ENCODE assay signal across 8 cellular contexts in genomic region chr1:150619576-150620509, GRCh38. TPM values are rescaled to one million over a fixed set of nuclear protein-coding genes. Genes with fewer than 3 reads are reported as not detected.
DNase-seq lines count a peak whose midpoint lies in the region; TF ChIP-seq lines count a peak whose summit lies in the region.

No MANE protein-coding gene starts in this region.

- H3K9me3 ChIP-seq in A673 (ENCODE audit: low read depth, low read length, poor library complexity, severe bottlenecking) (no peaks in the 10 kb centered on the region), SU-DHL-6 (ENCODE audit: insufficient read depth, low read length) (no peaks in the 10 kb centered on the region), neutrophil (no peaks in the 10 kb centered on the region)

- no peaks in the 10 kb centered on the region for H3K27me3 ChIP-seq in A673 (replicated peaks; ENCODE audit: insufficient read depth, low read depth, low read length, poor library complexity)
- no peaks in the 10 kb centered on the region for H3K27me3 ChIP-seq in SU-DHL-6 (ENCODE audit: low read length)
- H3K27me3 ChIP-seq in neutrophil = no peaks in the 10 kb centered on the region

- POLR2A ChIA-PET in A673 (lab: Charles Lee; ENCODE audit: low non-redundant PET) = interaction anchor here (0.6 to 1.4 kb wide), 3 partner anchors 10 to 50 kb away, joined by 3 to 4 read pairs (median 4); partner anchors contain the start of genes ENSA and MCL1

- H3K9me2 ChIP-seq in SU-DHL-6 (replicated peaks; ENCODE audit: insufficient read depth, low read length) = no peaks in the 10 kb centered on the region

- TF ChIP-seq CTCF in A673 (conservative IDR thresholded peaks at IDR 0.05; ENCODE audit: low read depth, low read length) (peak; percentile 63), GM12864 (IDR thresholded peaks at IDR 0.05; ENCODE audit: low read depth, low read length, missing control alignments) (peak; percentile 6), SU-DHL-6 (IDR thresholded peaks at IDR 0.05; ENCODE audit: insufficient read depth, low read length, poor library complexity, severe bottlenecking) (no peak), neutrophil (IDR thresholded peaks at IDR 0.05) (peak; percentile 43)

- intact Hi-C loops in A673 (cut with micrococcal nuclease; ENCODE audit: unreplicated experiment) = loop anchor here (2.0 to 10.0 kb wide), 6 partner anchors 41 to 365 kb away; partner anchors contain the start of genes CA14, MCL1 and SETDB1

- CTCF ChIA-PET in A673 (lab: Charles Lee) = interaction anchor here (0.7 to 1.7 kb wide), 3 partner anchors 59 to 193 kb away, joined by 4 to 10 read pairs (median 6); no protein-coding TSS in a partner anchor

- TF ChIP-seq POLR2A in erythroblast (IDR thresholded peaks at IDR 0.05; ENCODE audit: low read length) = peak; percentile 45

- BruUV-seq in A673 (replicated peaks; lab: Mats Ljungman, UMichigan) = no TSS peak

- H4K20me1 ChIP-seq in SU-DHL-6 (ENCODE audit: low read depth, low read length) = no peaks in the 10 kb centered on the region

- H3K27ac ChIP-seq in A673 (ENCODE audit: low read depth, low read length, poor library complexity, severe bottlenecking) (peak overlapping the region; percentile 51), SU-DHL-6 (ENCODE audit: low read depth, low read length) (peak overlapping the region; percentile 38), neutrophil (peak overlapping the region; percentile 89)

- peaks cover 43% of the 10 kb centered on the region for H3F3A ChIP-seq in SU-DHL-6 (ENCODE audit: insufficient read depth)

- no peak overlapping the region for H3K4me2 ChIP-seq in SU-DHL-6 (ENCODE audit: low read depth, low read length, poor library complexity, severe bottlenecking)

- H3K79me2 ChIP-seq in SU-DHL-6 (ENCODE audit: insufficient read depth, low read length) = no peaks in the 10 kb centered on the region; the same call in 1 of the 2 replicates

- no peak overlapping the region for H2AFZ ChIP-seq in SU-DHL-6 (ENCODE audit: low read depth, low read length, severe bottlenecking)

- peak; percentile 91 for DNase-seq in A673 (ENCODE audit: low spot score)
- DNase-seq in GM12864 (ENCODE audit: low read depth) = no peak
- peak; percentile 62 to 74 for DNase-seq in erythroblast (lab: John Stamatoyannopoulos, UW)
- no peak for DNase-seq in retina
- no peak for DNase-seq in activated T-cell treated with anti-CD3 and anti-CD28 coated beads for 4 hours
- DNase-seq in NCI-H187 (lab: John Stamatoyannopoulos, UW) = no peak

- peaks cover 66% of the 10 kb centered on the region for H3K36me3 ChIP-seq in A673 (ENCODE audit: insufficient read depth, low read length, poor library complexity, severe bottlenecking)
- H3K36me3 ChIP-seq in SU-DHL-6 (ENCODE audit: low read length) = peaks cover 24% of the 10 kb centered on the region
- peaks cover 16% of the 10 kb centered on the region for H3K36me3 ChIP-seq in neutrophil

- no peak overlapping the region for H3K9ac ChIP-seq in SU-DHL-6 (ENCODE audit: low read length)

- no peak overlapping the region for H3K4me3 ChIP-seq in A673 (ENCODE audit: low read depth, low read length, poor library complexity, severe bottlenecking)
- no peak overlapping the region for H3K4me3 ChIP-seq in GM12864 (ENCODE audit: low read depth, low read length)
- H3K4me3 ChIP-seq in SU-DHL-6 (ENCODE audit: insufficient read depth, low read length, poor library complexity, severe bottlenecking) = no peak overlapping the region
- peak overlapping the region; percentile 26 to 49 for H3K4me3 ChIP-seq in neutrophil (ENCODE audit: low read depth in 1 of 2, low read length in 1 of 2)

- H3K4me1 ChIP-seq in A673 (ENCODE audit: insufficient read depth, low read length, poor library complexity, severe bottlenecking) = peaks cover 20% of the 10 kb centered on the region
- peaks cover 77 to 79% of the 10 kb centered on the region in 2 experiments for H3K4me1 ChIP-seq in neutrophil (ENCODE audit: control insufficient read depth in 1 of 2, insufficient read depth in 1 of 2, low read depth in 1 of 2, low read length in 1 of 2)

RNA-seq across cellular contexts. Expression of gene ENSA, which starts 9.6 kb away (rescaled TPM):
- total RNA-seq in A673 (2021) = 222 and 237 TPM in 2 replicates

RNA-seq across cellular contexts. Expression of gene MCL1, which starts 40.4 kb away (rescaled TPM):
- total RNA-seq in A673 (2021) = 123 and 163 TPM in 2 replicates

Comparison
In these comparisons a context has a peak if more than half of its experiments do, and no peak if none do; other contexts are left out.
1. DNase-seq: peak in A673 (single experiment) and erythroblast (2 of 2); none in GM12864 (single experiment), retina (single experiment), activated T-cell treated with anti-CD3 and anti-CD28 coated beads for 4 hours (single experiment) and NCI-H187 (0 of 2).
2. H3K27ac ChIP-seq: peak in every context shown above with its lines; median percentile 89 in neutrophil; 51 in A673; 38 in SU-DHL-6.
3. H3K4me3 ChIP-seq: peak in neutrophil (2 of 2); none in A673 (single experiment), GM12864 (single experiment) and SU-DHL-6 (single experiment).